ENCODE assay signal across 7 cellular contexts in the genomic region with DNA sequence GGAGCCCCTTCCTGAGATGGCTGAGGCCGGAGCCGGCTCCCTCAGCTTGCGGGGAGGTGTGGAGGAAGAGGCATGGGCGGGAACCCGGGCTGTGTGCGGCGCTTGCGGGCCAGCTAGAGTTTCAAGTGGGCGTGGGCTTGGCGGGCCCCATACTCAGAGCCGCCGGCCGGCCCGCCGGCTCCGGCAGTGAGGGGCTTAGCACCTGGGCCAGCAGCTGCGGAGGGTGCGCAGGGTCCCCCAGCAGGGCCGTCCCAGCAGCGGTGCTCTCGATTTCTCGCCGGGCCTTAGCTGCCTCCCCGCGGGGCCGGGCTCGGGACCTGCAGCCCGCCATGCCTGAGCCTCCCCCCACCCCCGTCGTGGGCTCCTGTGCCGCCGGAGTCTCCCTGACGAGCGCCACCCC.
"Had no signal": no experiment of that assay in that cellular context is flagged by ENCODE, and none has a peak within 500 bp of the region (broad histone marks: within the 10 kb centered on the region; RNA-seq: fewer than 3 reads in every experiment).

No MANE protein-coding gene starts in this region.

- DNase-seq: GM23248, GOT3, H7, HFFc6 had no signal

- FAIRE-seq: HepG2 had no signal

- H3K4me3 ChIP-seq: GM23248, HAP-1 had no signal

- H3K9me3 ChIP-seq: HAP-1 had no signal

- H3K4me1 ChIP-seq: HAP-1 had no signal

- H3K9ac ChIP-seq: GM23248 had no signal

- H3K36me3 ChIP-seq: HAP-1 had no signal

- H3K27ac ChIP-seq: GM23248, HL-60 had no signal
